ENCODE assay signal across 23 cellular contexts in the genomic region with DNA sequence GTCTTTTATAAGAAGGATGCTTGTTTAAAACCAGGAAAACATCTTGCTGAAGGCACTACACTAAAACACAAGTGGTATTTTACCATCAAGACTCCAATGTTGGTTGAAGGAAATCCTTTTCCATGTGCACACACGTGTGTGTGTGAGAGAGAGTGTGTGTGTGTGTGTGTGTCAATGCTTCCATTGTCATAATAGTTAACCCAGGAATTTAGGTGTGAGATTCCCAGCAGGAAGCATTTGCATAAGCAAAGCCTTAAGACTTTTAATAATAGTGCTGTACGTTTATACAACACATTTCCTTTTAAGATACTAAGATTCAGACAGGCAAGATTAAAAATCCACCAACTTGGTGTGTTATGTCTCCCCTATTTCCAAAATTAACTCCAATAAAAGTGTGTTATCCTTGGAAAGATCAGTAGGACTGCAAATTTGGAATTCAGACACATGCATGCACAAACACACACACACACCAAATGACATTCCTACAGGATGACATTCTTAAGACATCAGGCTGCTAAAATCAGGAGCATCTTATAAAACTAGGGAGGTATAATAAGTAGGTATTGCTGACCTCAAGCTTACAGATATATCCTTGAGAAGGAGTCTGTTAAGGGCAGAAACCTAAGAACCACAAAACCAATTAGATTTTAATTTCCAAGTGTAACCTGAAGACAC. TPM values are rescaled to one million over a fixed set of nuclear protein-coding genes. Genes with fewer than 3 reads are reported as not detected.
DNase-seq lines count a peak whose midpoint lies in the region; ATAC-seq, FAIRE-seq and TF ChIP-seq lines count a peak whose summit lies in the region.
"Had no signal": no experiment of that assay in that cellular context is flagged by ENCODE, and none has a peak within 500 bp of the region (broad histone marks: within the 10 kb centered on the region; RNA-seq: fewer than 3 reads in every experiment).

No MANE protein-coding gene starts in this region.

- H3K18ac ChIP-seq in IMR-90 (ENCODE audit: low read depth, low read length) = peak overlapping the region; percentile 97; the same call in 1 of the 2 replicates

- H3K14ac ChIP-seq in IMR-90 (replicated peaks; ENCODE audit: low read depth, low read length) = peak overlapping the region; percentile 72

- H3K9me3 ChIP-seq in IMR-90 (ENCODE audit: control insufficient read depth, insufficient read depth, low read length) (no peaks in the 10 kb centered on the region), osteoblast (ENCODE audit: low read depth, low read length) (no peaks in the 10 kb centered on the region), upper lobe of left lung (no peaks in the 10 kb centered on the region), testis (no peaks in the 10 kb centered on the region)
- H3K9me3 ChIP-seq: Peyer's patch had no signal

- BruUV-seq in IMR-90 (replicated peaks; lab: Mats Ljungman, UMichigan) = no TSS peak

- no peak for DNase-seq in IMR-90
- no peak for DNase-seq in coronary artery (ENCODE audit: low spot score)
- DNase-seq in osteoblast (ENCODE audit: insufficient read length, low spot score, missing footprints) = no peak
- no peak for DNase-seq in upper lobe of left lung
- no peak for DNase-seq in stimulated activated CD4-positive, alpha-beta T cell treated with anti-CD3 and anti-CD28 coated beads, Interleukin-1b, Interleukin-23, amount 100 ng/mL, for 48 hours
- no peak for DNase-seq in frontal cortex (ENCODE audit: low spot score in 2 of 2)
- no peak for DNase-seq in activated CD4-positive, alpha-beta T cell treated with anti-CD3 and anti-CD28 coated beads for 1 hour
- no peak for DNase-seq in testis
- DNase-seq: activated B cell treated with CpG ODN at 0.5 μM for 24 hours; activated CD4-positive, alpha-beta T cell treated with anti-CD3 and anti-CD28 coated beads, Interleukin-2, amount 50 U/mL, for 4 hours; activated naive CD4-positive, alpha-beta T cell treated with anti-CD3 and anti-CD28 coated beads for 36 hours; DMS79 treated with DMSO at 0.1 percent for 48 hours; NCI-H1092 treated with DMSO at 0.1 percent for 48 hours; NCI-H187; NCI-H69; Peyer's patch; SIG-M5; stimulated activated CD4-positive, alpha-beta T cell treated with anti-CD3 and anti-CD28 coated beads, Interleukin-4, amount 100 ng/mL, for 24 hours had no signal

- H3K27ac ChIP-seq in IMR-90 (ENCODE audit: insufficient read depth, low read length) (no peak overlapping the region), coronary artery (peak overlapping the region; percentile 47 to 52), osteoblast (ENCODE audit: low read depth, low read length) (peak overlapping the region; percentile 21), upper lobe of left lung (peak overlapping the region in 3 of 4 donors; percentile 36 to 78 (median 62)), testis (no peak overlapping the region)
- H3K27ac ChIP-seq: cardiac muscle cell, Peyer's patch had no signal

- H2BK120ac ChIP-seq in IMR-90 (ENCODE audit: low read depth, low read length) = peak overlapping the region; percentile 67

- H3K4me1 ChIP-seq in IMR-90 (ENCODE audit: control insufficient read depth, insufficient read depth, low read length) = peaks cover 20% of the 10 kb centered on the region
- H3K4me1 ChIP-seq in osteoblast (ENCODE audit: insufficient read depth, low read length) = peaks cover 47% of the 10 kb centered on the region
- peaks cover 40 to 55% (median 53%) of the 10 kb centered on the region in 4 donors for H3K4me1 ChIP-seq in upper lobe of left lung
- H3K4me1 ChIP-seq in testis = peaks cover 4% of the 10 kb centered on the region
- H3K4me1 ChIP-seq: Peyer's patch had no signal

- no peaks in the 10 kb centered on the region for H3K27me3 ChIP-seq in IMR-90 (ENCODE audit: control insufficient read depth, insufficient read depth, low read length)
- no peaks in the 10 kb centered on the region for H3K27me3 ChIP-seq in osteoblast (ENCODE audit: insufficient read depth, low read length)
- no peaks in the 10 kb centered on the region for H3K27me3 ChIP-seq in upper lobe of left lung
- no peaks in the 10 kb centered on the region for H3K27me3 ChIP-seq in testis
- H3K27me3 ChIP-seq: cardiac muscle cell, Peyer's patch had no signal

- peak overlapping the region; percentile 57; the same call in 1 of the 2 replicates for H4K5ac ChIP-seq in IMR-90 (ENCODE audit: low read depth, low read length)

- H2BK20ac ChIP-seq in IMR-90 (ENCODE audit: low read depth, low read length) = peak overlapping the region; percentile 56; the same call in 1 of the 2 replicates

- TF ChIP-seq POLR2A in IMR-90 (IDR thresholded peaks at IDR 0.05; ENCODE audit: low read depth, low read length) (no peak), upper lobe of left lung (IDR thresholded peaks at IDR 0.05) (no peak), testis (IDR thresholded peaks at IDR 0.05) (no peak)

- H4K20me1 ChIP-seq in IMR-90 (ENCODE audit: insufficient read depth, low read length) = no peaks in the 10 kb centered on the region; the same call in 1 of the 2 replicates
- no peaks in the 10 kb centered on the region for H4K20me1 ChIP-seq in osteoblast (ENCODE audit: insufficient read depth, low read length)

- TF ChIP-seq CTCF in IMR-90 (conservative IDR thresholded peaks at IDR 0.05; ENCODE audit: low read depth, low read length) (no peak), coronary artery (IDR thresholded peaks at IDR 0.05) (no peak), osteoblast (IDR thresholded peaks at IDR 0.05; ENCODE audit: extremely low read depth, low read depth, low read length) (no peak), upper lobe of left lung (IDR thresholded peaks at IDR 0.05) (no peak), testis (IDR thresholded peaks at IDR 0.05) (no peak)

- H3K79me2 ChIP-seq in osteoblast (ENCODE audit: insufficient read depth, low read length) = peaks cover 31% of the 10 kb centered on the region

- no peak overlapping the region for H3K4me2 ChIP-seq in IMR-90 (ENCODE audit: low read depth, low read length)
- no peak overlapping the region for H3K4me2 ChIP-seq in osteoblast (ENCODE audit: insufficient read depth, low read length)

- no peak overlapping the region for H2AK9ac ChIP-seq in IMR-90 (replicated peaks; ENCODE audit: low read depth, low read length, poor library complexity)

- no peak for TF ChIP-seq RAD21 in IMR-90 (IDR thresholded peaks at IDR 0.05; ENCODE audit: low read length)

- peak overlapping the region; percentile 82 for H3K23ac ChIP-seq in IMR-90 (ENCODE audit: low read depth, low read length)

- no peak overlapping the region for H2AFZ ChIP-seq in IMR-90 (replicated peaks; ENCODE audit: low read length, poor library complexity)
- H2AFZ ChIP-seq in osteoblast (ENCODE audit: low read length) = no peak overlapping the region

- POLR2A ChIA-PET in IMR-90 (lab: Charles Lee; ENCODE audit: unreplicated experiment) = no interaction called here

- peak overlapping the region; percentile 69 for H3K4ac ChIP-seq in IMR-90 (ENCODE audit: low read depth, low read length)

- no peak overlapping the region for H2BK15ac ChIP-seq in IMR-90 (ENCODE audit: low read depth, low read length)

- no peak overlapping the region for H3K56ac ChIP-seq in IMR-90 (ENCODE audit: extremely low read depth, insufficient read depth, low read length)

- intact Hi-C loops in IMR-90 (cut with micrococcal nuclease) = loop anchor here (1.0 kb wide), 1 partner anchor 10 kb away; no protein-coding TSS in a partner anchor
- intact Hi-C loops in testis (cut with DNase I; ENCODE audit: low total_unique reads) = no loop called here

- in situ Hi-C loops in IMR-90 (cut with MboI; ENCODE audit: low sequenced_read_pairs) = no loop called here

- H3K4me3 ChIP-seq in IMR-90 (ENCODE audit: insufficient read depth, low read depth, low read length) (no peak overlapping the region), coronary artery (no peak overlapping the region), osteoblast (ENCODE audit: insufficient read depth, low read length) (no peak overlapping the region), upper lobe of left lung (no peak overlapping the region), testis (no peak overlapping the region)
- H3K4me3 ChIP-seq: cardiac muscle cell, Peyer's patch had no signal

- CTCF ChIA-PET in IMR-90 (lab: Yijun Ruan, JAX) = no interaction called here

- peak overlapping the region; percentile 67 for H4K91ac ChIP-seq in IMR-90 (ENCODE audit: insufficient read depth, low read depth, low read length)

- peaks cover 15% of the 10 kb centered on the region for H3K9me1 ChIP-seq in IMR-90 (ENCODE audit: insufficient read depth, low read length)

- peaks cover 7 to 25% of the 10 kb centered on the region in 2 experiments; a peak in 3 of 4 replicates for H3K79me1 ChIP-seq in IMR-90 (ENCODE audit: low read depth in 1 of 2, low read length in 2 of 2)

- H3K36me3 ChIP-seq in IMR-90 (ENCODE audit: control insufficient read depth, insufficient read depth, low read length) (peaks cover 5% of the 10 kb centered on the region; the same call in 1 of the 2 replicates), osteoblast (ENCODE audit: insufficient read depth, low read length) (peaks cover 49% of the 10 kb centered on the region), upper lobe of left lung (peaks cover 0 to 3% (median 0%) of the 10 kb centered on the region in 4 donors), testis (ENCODE audit: low read depth, missing control alignments) (no peaks in the 10 kb centered on the region)
- H3K36me3 ChIP-seq: cardiac muscle cell, Peyer's patch had no signal

- peak in 2 of 4 donors; percentile 46 to 50 for TF ChIP-seq EP300 in upper lobe of left lung (IDR thresholded peaks at IDR 0.05)

- peak overlapping the region; percentile 69 for H2BK5ac ChIP-seq in IMR-90 (ENCODE audit: low read depth, low read length, poor library complexity, severe bottlenecking)

- no peak for ATAC-seq in IMR-90 (ENCODE audit: low read depth)
- ATAC-seq in upper lobe of left lung (ENCODE audit: low FRiP score in 2 of 2) = no peak
- ATAC-seq: HepG2; left lobe of liver; stimulated activated effector memory CD8-positive, alpha-beta T cell treated with anti-CD3 and anti-CD28 coated beads, Interleukin-12 subunit alpha, Interleukin-12 subunit beta, amount 100 ng/mL, for 72 hours had no signal

- dilution Hi-C loops in IMR-90 (cut with HindIII; ENCODE audit: low sequenced_read_pairs, unreplicated experiment) = no loop called here

- H2AK5ac ChIP-seq in IMR-90 (ENCODE audit: low read depth, low read length) = no peak overlapping the region

- H4K8ac ChIP-seq in IMR-90 (ENCODE audit: low read depth in 2 of 2, low read length in 2 of 2) = peak overlapping the region in 1 of 2 experiments; percentile 70; a peak in 2 of 4 replicates

- FAIRE-seq in frontal cortex (lab: Jason Lieb, UNC) = no peak
- FAIRE-seq: endometrium, HepG2 had no signal

- no peak overlapping the region; the same call in 1 of the 2 replicates for H3K9ac ChIP-seq in IMR-90 (ENCODE audit: low read depth, low read length)

- WGBS in IMR-90 (ENCODE audit: extremely low coverage in 2 of 2, insufficient read length in 1 of 2), 2 experiments = no CpG with 5 or more reads among the region's 2 CpGs
- 28 to 55% methylated on average over 2 of the region's 2 CpGs for WGBS in upper lobe of left lung, 2 donors
- 52 to 55% methylated on average over 2 of the region's 2 CpGs for WGBS in testis, 2 donors

RNA-seq across cellular contexts. Expression of a gene that starts 18.3 kb away (rescaled TPM):
- 33.6 and 50.0 TPM in 2 replicates for total RNA-seq in IMR-90 (2012; rRNA removed)
- 43.1 and 53.8 TPM in 2 replicates for polyA plus RNA-seq in IMR-90 (2012; rRNA removed)
- 47.4 and 70.5 TPM in 2 replicates for polyA plus RNA-seq in IMR-90 (2012; cell fraction: cytosol; rRNA removed)
- 28.7 and 43.9 TPM in 2 replicates for polyA plus RNA-seq in IMR-90 (2012; cell fraction: nucleus; rRNA removed; ENCODE audit: low replicate concordance)
- total RNA-seq in osteoblast = 213 and 294 TPM in 2 replicates
- 100 to 1,000 TPM in 4 of 6 donors, 10 to 100 TPM in 2; 47.4 to 269 (median 118) TPM for total RNA-seq in upper lobe of left lung
- 0.41 TPM for total RNA-seq in frontal cortex
- total RNA-seq in testis = 100 to 1,000 TPM in 1 of 2 donors, 10 to 100 TPM in 1; 47.9 to 103 TPM
- polyA plus RNA-seq in testis (ENCODE audit: insufficient read depth, low read depth, low replicate concordance) = 53.3 TPM

Comparison
In these comparisons a context has a peak if more than half of its experiments do, and no peak if none do; other contexts are left out.
1. H3K27ac ChIP-seq: peak in coronary artery (2 of 2), osteoblast (single experiment) and upper lobe of left lung (3 of 4); none in IMR-90 (single experiment) and testis (0 of 2).
2. RNA of a gene that starts 18.3 kb away (total RNA-seq): 213 to 294 TPM in osteoblast, 47.4 to 269 TPM in upper lobe of left lung, 47.9 to 103 TPM in testis and 33.6 to 50.0 TPM in IMR-90; 0.41 TPM in frontal cortex (single experiment); every median in the first group is over 10 times any median in the second.